18 cellular contexts compared by ENCODE assay signal in genomic region chr11:12083380-12083779, GRCh38. TPM values are rescaled to one million over a fixed set of nuclear protein-coding genes. Genes with fewer than 3 reads are reported as not detected.
A peak's percentile ranks its signal among the peaks of the same experiment; 100 is the strongest.
DNase-seq lines count a peak whose midpoint lies in the region; ATAC-seq, FAIRE-seq and TF ChIP-seq lines count a peak whose summit lies in the region.
"Had no signal": no experiment of that assay in that cellular context is flagged by ENCODE, and none has a peak within 500 bp of the region (broad histone marks: within the 10 kb centered on the region; RNA-seq: fewer than 3 reads in every experiment).

No MANE protein-coding gene starts in this region.

- TF ChIP-seq CTCF in HFF-Myc (IDR thresholded peaks at IDR 0.05; ENCODE audit: low read depth, low read length, missing control alignments) = peak; percentile 34
- TF ChIP-seq CTCF in activated CD8-positive, alpha-beta T cell treated with anti-CD3 and anti-CD28 coated beads for 36 hours (IDR thresholded peaks at IDR 0.05) = no peak
- peak; percentile 16 for TF ChIP-seq CTCF in kidney epithelial cell (IDR thresholded peaks at IDR 0.05; ENCODE audit: insufficient read depth, low read length, poor library complexity, severe bottlenecking)

- ATAC-seq in activated CD8-positive, alpha-beta T cell treated with anti-CD3 and anti-CD28 coated beads for 36 hours = no peak
- ATAC-seq: left lung, T-cell had no signal

- no peaks in the 10 kb centered on the region for H3K27me3 Mint-ChIP-seq in activated CD8-positive, alpha-beta T cell treated with anti-CD3 and anti-CD28 coated beads for 36 hours
- H3K27me3 Mint-ChIP-seq: T-cell had no signal

- no peak overlapping the region for H3K4me3 ChIP-seq in HFF-Myc (replicated peaks; ENCODE audit: low read depth, low read length)
- H3K4me3 ChIP-seq in kidney epithelial cell (ENCODE audit: low read depth, low read length) = no peak overlapping the region
- H3K4me3 ChIP-seq: left lung, upper lobe of left lung had no signal

- H3K36me3 Mint-ChIP-seq in activated CD8-positive, alpha-beta T cell treated with anti-CD3 and anti-CD28 coated beads for 36 hours (ENCODE audit: low read depth) = no peaks in the 10 kb centered on the region
- H3K36me3 Mint-ChIP-seq: T-cell had no signal

- peak overlapping the region; percentile 46 for H3K27ac Mint-ChIP-seq in activated CD8-positive, alpha-beta T cell treated with anti-CD3 and anti-CD28 coated beads for 36 hours
- H3K27ac Mint-ChIP-seq: activated naive CD8-positive, alpha-beta T cell treated with anti-CD3 and anti-CD28 coated beads, Interleukin-2, amount 10 ng/mL, durations not matched to agents 7 days and 5 days; T-cell had no signal

- DNase-seq in NCI-H748 (lab: John Stamatoyannopoulos, UW; ENCODE audit: unreplicated experiment) = peak; percentile 4
- DNase-seq in NCI-H748 treated with DMSO at 0.1 percent for 48 hours (lab: John Stamatoyannopoulos, UW) = no peak
- DNase-seq in HFF-Myc (ENCODE audit: extremely low read depth, low read depth) = no peak
- peak; percentile 54 for DNase-seq in activated CD8-positive, alpha-beta T cell treated with anti-CD3 and anti-CD28 coated beads for 36 hours
- no peak for DNase-seq in kidney epithelial cell (ENCODE audit: low read depth)
- DNase-seq in NCI-H2107 treated with DMSO at 0.1 percent for 48 hours (lab: John Stamatoyannopoulos, UW; ENCODE audit: unreplicated experiment) = no peak
- DNase-seq in GM12891 (ENCODE audit: insufficient read length, low spot score) = no peak
- DNase-seq in DMS79 (lab: John Stamatoyannopoulos, UW) = no peak
- DNase-seq: 8988T; activated naive CD8-positive, alpha-beta T cell treated with anti-CD3 and anti-CD28 coated beads, Interleukin-2, amount 10 ng/mL, durations not matched to agents 7 days and 5 days; glutamatergic neuron; left lung; NCI-H1694; NK-92 treated with Interleukin-12 subunit alpha and Interleukin-12 subunit beta, amount 100 ng/mL, for 24 hours; small intestine; upper lobe of left lung had no signal

- POLR2A ChIA-PET in activated CD8-positive, alpha-beta T cell treated with anti-CD3 and anti-CD28 coated beads for 36 hours (lab: Charles Lee) = interaction anchor here (0.6 kb wide), 1 partner anchor 125 kb away, joined by 3 read pairs; no protein-coding TSS in a partner anchor

- CTCF ChIA-PET in activated CD8-positive, alpha-beta T cell treated with anti-CD3 and anti-CD28 coated beads for 36 hours (lab: Charles Lee) = interaction anchor here (1.1 to 2.0 kb wide), 4 partner anchors 15 to 153 kb away, joined by 3 to 6 read pairs (median 5); no protein-coding TSS in a partner anchor

- H3K36me3 ChIP-seq in kidney epithelial cell (ENCODE audit: control insufficient read depth, insufficient read depth, low read length) = no peaks in the 10 kb centered on the region
- H3K36me3 ChIP-seq: left lung, upper lobe of left lung had no signal

- H3K9me3 Mint-ChIP-seq in activated CD8-positive, alpha-beta T cell treated with anti-CD3 and anti-CD28 coated beads for 36 hours = peaks cover 2% of the 10 kb centered on the region

- no peak overlapping the region for H3K4me3 Mint-ChIP-seq in activated CD8-positive, alpha-beta T cell treated with anti-CD3 and anti-CD28 coated beads for 36 hours
- H3K4me3 Mint-ChIP-seq: activated naive CD8-positive, alpha-beta T cell treated with anti-CD3 and anti-CD28 coated beads, Interleukin-2, amount 10 ng/mL, durations not matched to agents 7 days and 5 days; T-cell had no signal

- intact Hi-C loops in activated CD8-positive, alpha-beta T cell treated with anti-CD3 and anti-CD28 coated beads for 36 hours (cut with micrococcal nuclease) = no loop called here

- peaks cover 38% of the 10 kb centered on the region for H3K4me1 Mint-ChIP-seq in activated CD8-positive, alpha-beta T cell treated with anti-CD3 and anti-CD28 coated beads for 36 hours (ENCODE audit: low read depth)

- no peak for FAIRE-seq in GM12891 (lab: Jason Lieb, UNC)
- FAIRE-seq: HTR-8/SVneo, small intestine had no signal

- TF ChIP-seq POLR2A in GM12891 (IDR thresholded peaks at IDR 0.05; ENCODE audit: low read depth, low read length) = no peak

- H3K27me3 ChIP-seq in kidney epithelial cell (ENCODE audit: control insufficient read depth, insufficient read depth, low read length) = no peaks in the 10 kb centered on the region
- H3K27me3 ChIP-seq: left lung, upper lobe of left lung had no signal

TF ChIP-seq in GM12891, 5 proteins besides CTCF, POLR2A, EP300 and RAD21:
- TF ChIP-seq SPI1 (IDR thresholded peaks at IDR 0.05; ENCODE audit: low read depth, low read length) (no peak), TAF1 (IDR thresholded peaks at IDR 0.05; ENCODE audit: low read depth, low read length) (no peak), POLR2AphosphoS5 (IDR thresholded peaks at IDR 0.05; ENCODE audit: low read depth, low read length) (no peak)

RNA-seq across cellular contexts. Expression of gene MICAL2, which starts 27.0 kb away (rescaled TPM):
- total RNA-seq in activated CD8-positive, alpha-beta T cell treated with anti-CD3 and anti-CD28 coated beads for 36 hours = 100 to 1,000 TPM in 1 of 2 experiments, 10 to 100 TPM in 1; 99.8 to 105 TPM
- 361 and 367 TPM in 2 replicates for total RNA-seq in kidney epithelial cell
- 3.4 TPM for polyA plus RNA-seq in GM12891 (2012; ENCODE audit: low read depth, missing spikeins)

Comparison
In these comparisons a context has a peak if more than half of its experiments do, and no peak if none do; other contexts are left out.
1. DNase-seq: peak in NCI-H748 (single experiment) and activated CD8-positive, alpha-beta T cell treated with anti-CD3 and anti-CD28 coated beads for 36 hours (single experiment); none in NCI-H748 treated with DMSO at 0.1 percent for 48 hours (single experiment), HFF-Myc (single experiment), kidney epithelial cell (single experiment), NCI-H2107 treated with DMSO at 0.1 percent for 48 hours (single experiment), GM12891 (single experiment) and DMS79 (single experiment).